Comparison of ENCODE assay signal across 1 cellular context in the genomic region with DNA sequence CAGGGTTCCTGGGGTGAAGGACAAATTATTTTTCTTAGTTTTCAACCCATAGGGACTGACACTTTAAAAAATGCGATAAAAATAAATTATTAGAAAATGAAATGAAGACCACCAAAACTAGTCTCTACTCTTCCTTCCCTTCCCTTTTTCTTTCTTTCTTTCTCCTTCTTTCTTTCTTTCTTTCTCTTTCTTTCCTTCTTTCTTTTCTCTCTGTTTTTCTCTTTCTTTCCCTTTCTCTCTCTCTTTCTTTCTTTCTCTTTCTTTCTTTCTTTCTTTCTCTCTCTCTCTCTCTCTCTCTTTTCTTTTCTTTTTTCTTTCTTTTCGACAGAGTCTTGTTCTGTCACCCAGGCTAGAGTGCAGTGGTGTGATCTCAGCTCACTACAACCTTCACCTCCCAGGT.
TF ChIP-seq lines count a peak whose summit lies in the region.

No MANE protein-coding gene starts in this region.

TF ChIP-seq in K562, 482 proteins besides CTCF, POLR2A, EP300 and RAD21 (continued from another document):
- no peak for TF ChIP-seq STAT6 (CRISPR knock-in tag; IDR thresholded peaks at IDR 0.05)
- no peak for TF ChIP-seq ZNF133 (CRISPR knock-in tag; IDR thresholded peaks at IDR 0.05)
- TF ChIP-seq ZNF76 (CRISPR knock-in tag; IDR thresholded peaks at IDR 0.05; ENCODE audit: borderline replicate concordance): no peak
- no peak for TF ChIP-seq MXI1 (IDR thresholded peaks at IDR 0.05; ENCODE audit: low read depth, low read length)
- TF ChIP-seq POLR2AphosphoS5 (IDR thresholded peaks at IDR 0.05; ENCODE audit: control insufficient read depth, insufficient read depth, low read depth, low read length): no peak
- no peak for TF ChIP-seq FOXJ2 (tag; IDR thresholded peaks at IDR 0.05)
- TF ChIP-seq BDP1 (IDR thresholded peaks at IDR 0.05; ENCODE audit: insufficient read depth, insufficient read length): no peak
TF ChIP-seq in K562: peak in this region for 1.
